Comparison of ENCODE assay signal across 8 cellular contexts in the genomic region with DNA sequence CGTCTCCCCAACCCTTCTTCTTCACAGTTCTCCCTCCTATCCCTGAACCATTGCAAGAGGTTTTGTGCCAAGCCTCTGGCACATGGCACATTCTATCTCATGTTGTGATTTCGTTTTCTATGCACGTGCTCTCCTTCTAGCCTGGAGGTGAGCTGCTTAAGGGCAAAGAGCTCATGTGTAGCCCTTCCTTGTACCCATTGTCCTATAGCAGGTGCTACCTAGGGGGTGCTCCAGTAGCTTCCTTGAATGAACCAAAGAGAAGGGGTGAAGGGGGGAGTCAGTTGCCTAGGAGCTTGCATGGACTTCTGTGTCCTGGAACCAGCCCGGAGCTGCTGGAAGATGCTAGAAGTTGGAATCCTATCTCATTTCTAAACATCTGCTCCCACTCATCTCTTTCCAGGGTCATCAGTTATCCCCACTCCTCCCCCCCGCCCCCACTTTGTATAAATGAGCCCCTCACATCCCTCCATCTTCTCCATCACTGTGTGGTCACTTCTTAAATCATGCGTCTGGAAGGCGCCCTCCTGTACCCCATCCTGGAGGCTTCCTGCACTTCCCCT. TPM values are rescaled to one million over a fixed set of nuclear protein-coding genes. Genes with fewer than 3 reads are reported as not detected.
A peak's percentile ranks its signal among the peaks of the same experiment; 100 is the strongest.
DNase-seq lines count a peak whose midpoint lies in the region; ATAC-seq and TF ChIP-seq lines count a peak whose summit lies in the region.

No MANE protein-coding gene starts in this region.

- H2BK5ac ChIP-seq in trophoblast cell (ENCODE audit: low read depth, low read length, poor library complexity) = no peak overlapping the region

- H3K79me2 ChIP-seq in OCI-LY7 (ENCODE audit: insufficient read depth, low read depth, low read length) = no peaks in the 10 kb centered on the region
- H3K79me2 ChIP-seq in trophoblast cell (ENCODE audit: control insufficient read depth, insufficient read depth, low read length, poor library complexity) = peaks cover 5% of the 10 kb centered on the region

- H3K18ac ChIP-seq in trophoblast cell (ENCODE audit: low read length) = no peak overlapping the region

- H3K9me3 Mint-ChIP-seq in endodermal cell = no peaks in the 10 kb centered on the region

- no peak overlapping the region for H4K91ac ChIP-seq in trophoblast cell (ENCODE audit: low read depth, low read length)

- H4K8ac ChIP-seq in trophoblast cell (ENCODE audit: low read depth, low read length) = no peak overlapping the region

- H3K27ac ChIP-seq in OCI-LY7 (ENCODE audit: low read depth, low read length, poor library complexity, severe bottlenecking) = no peak overlapping the region
- H3K27ac ChIP-seq in endodermal cell (ENCODE audit: low read depth, low read length) = no peak overlapping the region
- no peak overlapping the region for H3K27ac ChIP-seq in trophoblast cell (ENCODE audit: low read depth, low read length)

- H3K4me3 ChIP-seq in OCI-LY7 (ENCODE audit: low read depth, low read length, poor library complexity, severe bottlenecking) = peak overlapping the region; percentile 29
- H3K4me3 ChIP-seq in endodermal cell (ENCODE audit: low read length) = peak overlapping the region; percentile 86
- no peak overlapping the region for H3K4me3 ChIP-seq in trophoblast cell (ENCODE audit: low read depth, low read length)

- peaks cover 25% of the 10 kb centered on the region for H3K27me3 ChIP-seq in endodermal cell (ENCODE audit: control insufficient read depth, insufficient read depth, low read length, poor library complexity, severe bottlenecking)
- H3K27me3 ChIP-seq in trophoblast cell (ENCODE audit: insufficient read depth, low read length) = no peaks in the 10 kb centered on the region

- no peak overlapping the region for H2BK120ac ChIP-seq in trophoblast cell (ENCODE audit: insufficient read depth, low read length, poor library complexity)

- H3K36me3 ChIP-seq in OCI-LY7 (ENCODE audit: insufficient read depth, low read length) (no peaks in the 10 kb centered on the region), endodermal cell (ENCODE audit: control insufficient read depth, insufficient read depth, low read length) (no peaks in the 10 kb centered on the region), trophoblast cell (ENCODE audit: control insufficient read depth in 1 of 2, insufficient read depth in 2 of 2, low read length in 2 of 2) (no peaks in the 10 kb centered on the region)

- no TSS peak for BruUV-seq in OCI-LY7 (replicated peaks; lab: Mats Ljungman, UMichigan)

- peaks cover 6% of the 10 kb centered on the region for H3K79me1 ChIP-seq in trophoblast cell (ENCODE audit: low read length)

- TF ChIP-seq CTCF in OCI-LY7 (conservative IDR thresholded peaks at IDR 0.05; ENCODE audit: low read length) (no peak), endodermal cell (conservative IDR thresholded peaks at IDR 0.05) (no peak)

- peak; percentile 9 for DNase-seq in EH (ENCODE audit: low read depth)
- no peak for DNase-seq in OCI-LY7 (ENCODE audit: low spot score)
- no peak for DNase-seq in endodermal cell
- no peak for DNase-seq in trophoblast cell
- no peak for DNase-seq in stimulated activated CD4-positive, alpha-beta T cell treated with anti-CD3 and anti-CD28 coated beads, Interleukin-4, amount 100 ng/mL, for 1 hour
- no peak for DNase-seq in islet precursor cell
- no peak for DNase-seq in stimulated activated naive CD4-positive, alpha-beta T cell treated with Interleukin-2 at 50 U/mL for 16 hours (lab: John Stamatoyannopoulos, UW)

- 58 to 82% methylated on average over 3 to 7 of the region's 7 CpGs for WGBS in endodermal cell (ENCODE audit: insufficient coverage in 1 of 2, insufficient read length in 1 of 2), 2 experiments
- no CpG with 5 or more reads among the region's 7 CpGs for WGBS in trophoblast cell (ENCODE audit: extremely low coverage, insufficient coverage, insufficient read length)

- no peak overlapping the region for H3K27ac Mint-ChIP-seq in endodermal cell

- H2AK5ac ChIP-seq in trophoblast cell (ENCODE audit: low read length) = no peak overlapping the region

- peaks cover 12% of the 10 kb centered on the region for H3K4me1 Mint-ChIP-seq in endodermal cell

- no peaks in the 10 kb centered on the region for H4K20me1 ChIP-seq in OCI-LY7 (ENCODE audit: insufficient read depth, low read length)

- no peaks in the 10 kb centered on the region for H3K9me2 ChIP-seq in OCI-LY7 (ENCODE audit: insufficient read depth, low read length)

- no peaks in the 10 kb centered on the region for H3K36me3 Mint-ChIP-seq in endodermal cell (ENCODE audit: low read depth)

- peak overlapping the region; percentile 65 for H3K4me3 Mint-ChIP-seq in endodermal cell

- H3K9ac ChIP-seq in endodermal cell (ENCODE audit: extremely low read depth, low read length, poor library complexity, severe bottlenecking) = no peak overlapping the region
- no peak overlapping the region for H3K9ac ChIP-seq in trophoblast cell (ENCODE audit: low read length)

- H3K14ac ChIP-seq in trophoblast cell (ENCODE audit: low read length) = no peak overlapping the region

- H3K27me3 Mint-ChIP-seq in endodermal cell (ENCODE audit: insufficient read depth) = peaks cover 43% of the 10 kb centered on the region

- H3K23ac ChIP-seq in trophoblast cell (ENCODE audit: low read length) = no peak overlapping the region

- H2AFZ ChIP-seq in OCI-LY7 (ENCODE audit: low read length) = no peak overlapping the region
- no peak overlapping the region for H2AFZ ChIP-seq in trophoblast cell (ENCODE audit: insufficient read depth, low read length, poor library complexity)

- POLR2A ChIA-PET in OCI-LY7 (lab: Charles Lee) = no interaction called here

- H3K4me1 ChIP-seq in OCI-LY7 (ENCODE audit: insufficient read depth, low read length, poor library complexity, severe bottlenecking) (no peaks in the 10 kb centered on the region), endodermal cell (ENCODE audit: control insufficient read depth, insufficient read depth, low read length) (peaks cover 5% of the 10 kb centered on the region), trophoblast cell (ENCODE audit: control insufficient read depth in 1 of 2, insufficient read depth in 2 of 2, low read length in 2 of 2) (peaks cover 0 to 5% of the 10 kb centered on the region in 2 experiments)

- no peak overlapping the region for H2BK12ac ChIP-seq in trophoblast cell (ENCODE audit: low read length)

- no peak for ATAC-seq in GM21529 (IDR thresholded peaks at IDR 0.05; ENCODE audit: unreplicated experiment)

- intact Hi-C loops in OCI-LY7 (cut with micrococcal nuclease; ENCODE audit: unreplicated experiment) = no loop called here

- no peak overlapping the region for H4K12ac ChIP-seq in trophoblast cell (ENCODE audit: low read depth, low read length)

- CTCF ChIA-PET in OCI-LY7 (lab: Charles Lee; ENCODE audit: unreplicated experiment) = no interaction called here

- no peak overlapping the region for H3K4ac ChIP-seq in trophoblast cell (ENCODE audit: low read depth, low read length)

- H3K9me3 ChIP-seq in OCI-LY7 (ENCODE audit: low read length) (no peaks in the 10 kb centered on the region), endodermal cell (ENCODE audit: control insufficient read depth, low read length) (no peaks in the 10 kb centered on the region), trophoblast cell (ENCODE audit: insufficient read depth, low read depth, low read length) (no peaks in the 10 kb centered on the region)

- H3K4me2 ChIP-seq in OCI-LY7 (ENCODE audit: low read length) = peak overlapping the region; percentile 12; the same call in 1 of the 2 replicates
- peak overlapping the region; percentile 86 for H3K4me2 ChIP-seq in trophoblast cell (ENCODE audit: low read length)

RNA-seq across cellular contexts. Expression of a gene that starts 0.5 kb away (rescaled TPM):
- not detected in 2 replicates for total RNA-seq in OCI-LY7 (2014; rRNA removed; shearing (Covaris generic))
- 0.91 and 1.4 TPM in 2 replicates for total RNA-seq in OCI-LY7 (2022)
- 1 to 10 TPM; 8.0 to 9.4 TPM for total RNA-seq in endodermal cell
- 2.3 TPM for polyA plus RNA-seq in endodermal cell (2013, experiment 1 of 2)
- polyA plus RNA-seq in endodermal cell (2013, experiment 2 of 2) = 2.2 TPM
- polyA plus RNA-seq in trophoblast cell (2013) = 1.8 and 2.0 TPM in 2 replicates
